1 cellular context compared by ENCODE assay signal in the genomic region with DNA sequence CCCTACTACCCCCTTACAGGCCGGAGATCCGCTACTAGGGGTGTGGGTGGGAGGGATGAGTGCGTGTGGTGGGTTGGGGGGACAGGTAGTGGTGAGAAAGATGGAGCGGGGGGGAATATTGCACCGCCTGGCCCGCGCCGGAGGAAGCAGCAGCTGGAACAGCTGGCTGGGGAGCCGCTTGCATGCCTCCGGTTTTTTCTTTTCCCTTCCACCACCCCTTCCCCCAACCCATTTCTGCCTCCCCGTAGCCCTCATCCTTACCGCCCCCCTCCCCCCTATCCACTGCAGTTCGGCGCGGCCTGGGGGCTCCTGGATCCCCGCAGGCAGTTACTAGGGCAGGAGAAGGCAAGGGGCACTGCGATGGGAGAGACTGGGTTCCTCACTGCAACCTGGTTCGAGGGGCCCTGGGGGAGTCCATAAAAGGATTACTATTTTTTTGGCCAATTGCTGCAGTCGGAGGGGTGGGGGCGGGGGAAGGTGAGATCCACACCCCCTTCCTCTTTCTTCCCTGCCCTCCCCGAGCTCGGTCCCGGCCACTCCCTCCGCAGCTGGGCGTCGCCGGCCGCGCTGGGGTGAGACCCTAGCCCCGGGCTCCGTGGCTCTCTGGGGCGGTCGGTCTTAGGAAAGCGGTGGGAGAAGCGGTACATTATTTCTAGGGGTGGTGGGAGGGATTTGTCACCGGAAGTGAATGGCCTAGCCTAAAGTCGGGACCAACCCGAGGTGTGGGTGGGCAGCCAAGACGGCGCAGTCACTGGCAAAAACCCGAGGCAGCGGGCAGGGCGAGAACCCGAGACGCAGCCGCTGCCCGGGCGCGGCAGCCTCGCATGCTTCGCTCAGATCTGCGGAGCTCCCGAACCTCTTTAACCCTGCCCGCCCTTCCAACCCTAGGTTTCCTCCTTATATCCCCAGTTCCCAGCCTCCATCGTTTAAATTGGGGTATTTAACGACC.
TF ChIP-seq lines count a peak whose summit lies in the region.

No MANE protein-coding gene starts in this region.

TF ChIP-seq in K562, 482 proteins besides CTCF, POLR2A, EP300 and RAD21 (continued from another document and continues in another):
- TF ChIP-seq ATF6 (CRISPR knock-in tag; IDR thresholded peaks at IDR 0.05) (no peak), TAL1 (IDR thresholded peaks at IDR 0.05) (no peak), RBM15 (IDR thresholded peaks at IDR 0.05; ENCODE audit: insufficient read depth, low read length) (no peak), ZNF282 (CRISPR knock-in tag; IDR thresholded peaks at IDR 0.05) (peak; percentile 48; the same call in 1 of the 2 replicates), HLTF (IDR thresholded peaks at IDR 0.05) (no peak), ZNF830 (CRISPR knock-in tag; IDR thresholded peaks at IDR 0.05) (no peak), NR2F6 (CRISPR knock-in tag; IDR thresholded peaks at IDR 0.05) (0 out of 2 replicates have a peak, but pooled peaks have one; percentile 38), ZNF696 (CRISPR knock-in tag; conservative IDR thresholded peaks at IDR 0.05) (no peak), CGGBP1 (CRISPR knock-in tag; IDR thresholded peaks at IDR 0.05) (0 out of 2 replicates have a peak, but pooled peaks have one; percentile 13), ZC3H4 (CRISPR knock-in tag; IDR thresholded peaks at IDR 0.05; ENCODE audit: borderline replicate concordance) (no peak), SIX5 (IDR thresholded peaks at IDR 0.05; ENCODE audit: borderline replicate concordance in 1 of 2, insufficient read depth in 1 of 2, low read depth in 1 of 2, low read length in 2 of 2) (no peak), PCBP1 (IDR thresholded peaks at IDR 0.05; ENCODE audit: low read depth, low read length, poor library complexity, severe bottlenecking) (no peak), ZNF586 (CRISPR knock-in tag; conservative IDR thresholded peaks at IDR 0.05) (no peak), SAP30 (IDR thresholded peaks at IDR 0.05; ENCODE audit: borderline replicate concordance, insufficient read depth, low read depth, low read length, poor library complexity, severe bottlenecking) (peak; percentile 59), HIVEP1 (CRISPR knock-in tag; IDR thresholded peaks at IDR 0.05) (no peak), ZBTB5 (IDR thresholded peaks at IDR 0.05) (no peak), CTBP1 (IDR thresholded peaks at IDR 0.05; ENCODE audit: borderline replicate concordance) (peak; percentile 38; the same call in 1 of the 2 replicates), TRIM24 (IDR thresholded peaks at IDR 0.05) (no peak), ZNF561 (CRISPR knock-in tag; conservative IDR thresholded peaks at IDR 0.05) (no peak), SMAD2 (IDR thresholded peaks at IDR 0.05; ENCODE audit: low read depth, low read length) (no peak), POLR2H (tag; IDR thresholded peaks at IDR 0.05; ENCODE audit: low read depth) (peak; percentile 18; the same call in 1 of the 2 replicates), PHB (CRISPR knock-in tag; IDR thresholded peaks at IDR 0.05) (peak; percentile 72; the same call in 1 of the 2 replicates), NR0B1 (IDR thresholded peaks at IDR 0.05; ENCODE audit: partially characterized antibody) (no peak), HNRNPLL (IDR thresholded peaks at IDR 0.05; ENCODE audit: low read depth, low read length, poor library complexity, severe bottlenecking) (no peak), SMARCE1 (IDR thresholded peaks at IDR 0.05) (no peak; the same call in 1 of the 2 replicates), MCM7 (IDR thresholded peaks at IDR 0.05) (no peak), ZNF398 (CRISPR knock-in tag; IDR thresholded peaks at IDR 0.05) (no peak)
- TF ChIP-seq, protein P1, sequence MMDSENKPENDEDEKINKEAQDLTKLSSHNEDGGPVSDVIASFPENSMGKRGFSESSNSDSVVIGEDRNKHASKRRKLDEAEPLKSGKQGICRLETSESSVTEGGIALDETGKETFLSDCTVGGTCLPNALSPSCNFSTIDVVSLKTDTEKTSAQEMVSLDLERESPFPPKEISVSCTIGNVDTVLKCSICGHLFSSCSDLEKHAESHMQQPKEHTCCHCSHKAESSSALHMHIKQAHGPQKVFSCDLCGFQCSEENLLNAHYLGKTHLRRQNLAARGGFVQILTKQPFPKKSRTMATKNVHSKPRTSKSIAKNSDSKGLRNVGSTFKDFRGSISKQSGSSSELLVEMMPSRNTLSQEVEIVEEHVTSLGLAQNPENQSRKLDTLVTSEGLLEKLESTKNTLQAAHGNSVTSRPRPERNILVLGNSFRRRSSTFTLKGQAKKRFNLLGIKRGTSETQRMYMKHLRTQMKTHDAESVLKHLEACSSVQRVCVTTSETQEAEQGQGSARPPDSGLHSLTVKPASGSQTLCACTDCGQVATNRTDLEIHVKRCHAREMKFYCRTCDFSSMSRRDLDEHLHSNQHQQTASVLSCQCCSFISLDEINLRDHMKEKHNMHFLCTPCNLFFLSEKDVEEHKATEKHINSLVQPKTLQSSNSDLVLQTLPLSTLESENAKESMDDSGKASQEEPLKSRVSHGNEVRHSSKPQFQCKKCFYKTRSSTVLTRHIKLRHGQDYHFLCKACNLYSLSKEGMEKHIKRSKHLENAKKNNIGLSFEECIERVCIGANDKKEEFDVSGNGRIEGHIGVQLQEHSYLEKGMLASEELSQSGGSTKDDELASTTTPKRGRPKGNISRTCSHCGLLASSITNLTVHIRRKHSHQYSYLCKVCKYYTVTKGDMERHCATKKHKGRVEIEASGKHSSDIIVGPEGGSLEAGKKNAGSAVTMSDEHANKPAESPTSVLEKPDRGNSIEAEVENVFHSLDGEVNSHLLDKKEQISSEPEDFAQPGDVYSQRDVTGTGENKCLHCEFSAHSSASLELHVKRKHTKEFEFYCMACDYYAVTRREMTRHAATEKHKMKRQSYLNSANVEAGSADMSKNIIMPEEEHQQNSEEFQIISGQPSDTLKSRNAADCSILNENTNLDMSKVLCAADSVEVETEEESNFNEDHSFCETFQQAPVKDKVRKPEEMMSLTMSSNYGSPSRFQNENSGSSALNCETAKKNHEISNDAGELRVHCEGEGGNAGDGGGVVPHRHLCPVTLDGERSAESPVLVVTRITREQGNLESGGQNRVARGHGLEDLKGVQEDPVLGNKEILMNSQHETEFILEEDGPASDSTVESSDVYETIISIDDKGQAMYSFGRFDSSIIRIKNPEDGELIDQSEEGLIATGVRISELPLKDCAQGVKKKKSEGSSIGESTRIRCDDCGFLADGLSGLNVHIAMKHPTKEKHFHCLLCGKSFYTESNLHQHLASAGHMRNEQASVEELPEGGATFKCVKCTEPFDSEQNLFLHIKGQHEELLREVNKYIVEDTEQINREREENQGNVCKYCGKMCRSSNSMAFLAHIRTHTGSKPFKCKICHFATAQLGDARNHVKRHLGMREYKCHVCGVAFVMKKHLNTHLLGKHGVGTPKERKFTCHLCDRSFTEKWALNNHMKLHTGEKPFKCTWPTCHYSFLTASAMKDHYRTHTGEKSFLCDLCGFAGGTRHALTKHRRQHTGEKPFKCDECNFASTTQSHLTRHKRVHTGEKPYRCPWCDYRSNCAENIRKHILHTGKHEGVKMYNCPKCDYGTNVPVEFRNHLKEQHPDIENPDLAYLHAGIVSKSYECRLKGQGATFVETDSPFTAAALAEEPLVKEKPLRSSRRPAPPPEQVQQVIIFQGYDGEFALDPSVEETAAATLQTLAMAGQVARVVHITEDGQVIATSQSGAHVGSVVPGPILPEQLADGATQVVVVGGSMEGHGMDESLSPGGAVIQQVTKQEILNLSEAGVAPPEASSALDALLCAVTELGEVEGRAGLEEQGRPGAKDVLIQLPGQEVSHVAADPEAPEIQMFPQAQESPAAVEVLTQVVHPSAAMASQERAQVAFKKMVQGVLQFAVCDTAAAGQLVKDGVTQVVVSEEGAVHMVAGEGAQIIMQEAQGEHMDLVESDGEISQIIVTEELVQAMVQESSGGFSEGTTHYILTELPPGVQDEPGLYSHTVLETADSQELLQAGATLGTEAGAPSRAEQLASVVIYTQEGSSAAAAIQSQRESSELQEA (IDR thresholded peaks at IDR 0.05; ENCODE audit: low read depth), result no peak
- TF ChIP-seq, protein P2, sequence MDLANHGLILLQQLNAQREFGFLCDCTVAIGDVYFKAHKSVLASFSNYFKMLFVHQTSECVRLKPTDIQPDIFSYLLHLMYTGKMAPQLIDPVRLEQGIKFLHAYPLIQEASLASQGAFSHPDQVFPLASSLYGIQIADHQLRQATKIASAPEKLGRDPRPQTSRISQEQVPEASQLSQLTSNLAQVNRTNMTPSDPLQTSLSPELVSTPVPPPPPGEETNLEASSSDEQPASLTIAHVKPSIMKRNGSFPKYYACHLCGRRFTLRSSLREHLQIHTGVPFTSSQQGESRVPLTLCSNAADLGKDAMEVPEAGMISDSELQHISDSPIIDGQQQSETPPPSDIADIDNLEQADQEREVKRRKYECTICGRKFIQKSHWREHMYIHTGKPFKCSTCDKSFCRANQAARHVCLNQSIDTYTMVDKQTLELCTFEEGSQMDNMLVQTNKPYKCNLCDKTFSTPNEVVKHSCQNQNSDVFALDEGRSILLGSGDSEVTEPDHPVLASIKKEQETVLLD (IDR thresholded peaks at IDR 0.05), result no peak; the same call in 1 of the 2 replicates
